Comparison of ENCODE assay signal across 8 cellular contexts in the genomic region with DNA sequence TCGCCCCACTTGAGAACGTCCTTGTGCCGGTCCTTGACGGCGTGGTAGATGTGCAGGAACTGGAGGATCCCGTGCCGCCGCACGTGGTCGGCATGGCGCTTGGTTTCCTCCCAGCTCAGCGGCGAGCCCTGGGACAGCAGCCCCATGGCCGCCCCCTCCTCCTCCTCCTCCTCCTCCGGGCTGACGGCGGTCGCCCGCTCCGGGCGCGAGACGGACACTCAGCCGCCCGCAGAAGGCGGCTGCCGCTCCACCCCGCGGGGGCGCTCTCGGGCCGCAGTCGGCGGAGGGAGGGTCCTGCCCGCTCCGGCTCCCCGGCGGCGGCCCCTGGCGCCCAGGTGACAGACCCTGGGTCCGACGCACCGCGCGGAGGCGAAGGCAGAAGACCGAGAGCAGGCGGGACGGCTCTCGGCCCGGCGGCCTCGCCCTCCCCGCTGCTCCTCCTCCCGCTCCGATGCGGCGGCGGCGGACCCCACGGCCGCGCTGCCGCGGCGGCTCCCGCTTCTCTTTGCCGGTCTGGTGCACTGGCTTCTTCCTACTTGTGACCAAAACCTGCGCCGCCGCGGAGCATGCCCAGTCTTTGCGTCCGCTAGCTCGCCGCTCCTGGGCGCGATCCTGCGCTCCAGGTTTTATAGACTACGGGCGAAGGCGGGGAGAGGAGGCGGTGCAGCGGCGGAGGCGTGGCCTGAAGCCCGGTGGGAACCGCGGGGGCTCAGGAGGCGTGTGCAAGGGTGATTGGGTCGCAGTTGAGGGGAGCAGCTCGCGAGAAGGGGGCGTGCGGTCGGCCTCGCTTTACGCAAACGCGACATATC. TPM values are rescaled to one million over a fixed set of nuclear protein-coding genes. Genes with fewer than 3 reads are reported as not detected.
A peak's percentile ranks its signal among the peaks of the same experiment; 100 is the strongest.
DNase-seq lines count a peak whose midpoint lies in the region; ATAC-seq and TF ChIP-seq lines count a peak whose summit lies in the region.

A gene (minus strand): TSS at position 602 of the 809 bp plus-strand sequence. CDS start 456 bp downstream, at position 146.

- no peaks in the 10 kb centered on the region for H3K27me3 ChIP-seq in BJ (ENCODE audit: control insufficient read depth, insufficient read depth, low read length)

- DNase-seq in BJ (ENCODE audit: low read depth) (peak; percentile 52), NCI-H510A treated with DMSO at 0.1 percent for 48 hours (lab: John Stamatoyannopoulos, UW) (peak; percentile 98), coronary artery (ENCODE audit: low spot score) (peak; percentile 97), left kidney (ENCODE audit: low read depth, low spot score) (peak; percentile 98)
- peak; percentile 93 for DNase-seq in activated CD4-positive, alpha-beta T cell treated with anti-CD3 and anti-CD28 coated beads for 48 hours
- peak; percentile 88 to 92 for DNase-seq in stimulated activated CD4-positive, alpha-beta T cell treated with anti-CD3 and anti-CD28 coated beads, Interleukin-2, amount 100 ng/mL, for 24 hours

- TF ChIP-seq POLR2A in GM19193 (IDR thresholded peaks at IDR 0.05; ENCODE audit: extremely low read depth, insufficient read depth, insufficient read length): peak; percentile 81

- no peaks in the 10 kb centered on the region for H3K36me3 ChIP-seq in BJ (ENCODE audit: control insufficient read depth, insufficient read depth, low read length)

- CTCF ChIA-PET in BJ (lab: Yijun Ruan, JAX): interaction anchor here (0.6 to 2.7 kb wide), 18 partner anchors 11 to 174 kb away, joined by 3 to 28 read pairs (median 4); no protein-coding TSS in a partner anchor

- TF ChIP-seq CTCF in BJ (IDR thresholded peaks at IDR 0.05; ENCODE audit: insufficient read depth, low read depth, low read length) (peak; percentile 35), coronary artery (IDR thresholded peaks at IDR 0.05) (peak; percentile 46)

- POLR2A ChIA-PET in BJ (lab: Charles Lee): interaction anchor here (0.6 to 0.7 kb wide), 2 partner anchors 23 to 183 kb away, joined by 3 read pairs; no protein-coding TSS in a partner anchor

- H3K4me3 ChIP-seq in BJ (ENCODE audit: low read depth, low read length) (peak within 1 kb of the TSS; percentile 89), coronary artery (peak within 1 kb of the TSS; percentile 89)

- H3K27ac ChIP-seq in coronary artery: peak within 1 kb of the TSS; percentile 96 to 97

- peak; percentile 68 for ATAC-seq in HG03439 (IDR thresholded peaks at IDR 0.05; ENCODE audit: unreplicated experiment)

RNA-seq across cellular contexts. Expression of the gene that starts here (rescaled TPM):
- polyA plus RNA-seq in BJ (2011; rRNA removed): 8.4 and 15.0 TPM in 2 replicates
- polyA minus RNA-seq in BJ (2011; rRNA and poly(A)+ RNA removed): 8.3 and 8.9 TPM in 2 replicates

Comparison
In these comparisons a context has a peak if more than half of its experiments do, and no peak if none do; other contexts are left out.
1. Peak in every context shown above with its lines: DNase-seq, ATAC-seq, H3K4me3 ChIP-seq and H3K27ac ChIP-seq.